In the genomic region with DNA sequence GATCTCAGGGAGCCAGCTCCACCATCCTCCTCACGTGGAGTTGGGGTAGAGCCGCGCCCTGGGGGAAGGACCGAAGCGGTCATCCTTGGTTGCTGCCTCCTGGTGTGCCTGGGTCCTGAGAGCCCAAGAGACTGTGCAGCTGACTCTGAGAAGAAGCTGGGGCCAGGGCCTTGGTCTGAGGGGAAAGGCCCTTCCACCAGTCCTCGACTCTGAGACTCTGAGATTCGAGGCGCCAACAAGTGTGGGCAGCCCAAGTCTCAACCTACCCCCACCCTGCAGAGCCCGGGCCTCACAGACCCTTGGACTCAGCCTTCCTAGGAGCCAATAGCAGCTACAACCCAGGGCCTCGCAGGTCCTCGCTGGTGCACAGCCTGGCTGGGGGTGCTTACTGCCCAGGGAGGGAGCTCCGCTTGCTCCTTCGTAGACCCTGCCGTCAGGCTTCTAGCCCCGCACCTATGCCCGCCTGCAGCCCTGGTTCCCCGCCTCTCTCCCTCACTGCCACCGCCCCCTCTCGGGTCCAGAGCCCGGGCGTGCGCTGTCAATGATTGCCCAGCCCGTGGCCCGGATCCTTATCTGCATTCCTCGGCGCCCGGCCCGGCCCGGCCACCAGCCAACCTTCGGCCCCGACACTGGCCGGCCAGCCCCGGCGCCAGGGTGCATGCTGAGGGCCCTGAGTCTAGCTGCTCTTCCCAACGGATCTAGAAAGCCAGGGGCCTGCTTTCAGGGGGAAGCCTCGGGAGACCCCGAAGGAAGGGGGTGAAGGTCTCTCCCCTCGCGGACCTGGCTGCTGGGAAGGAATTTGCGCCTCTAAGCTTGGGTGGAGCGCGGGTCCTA, we compare ENCODE assay signal across 8 cellular contexts. TPM values are rescaled to one million over a fixed set of nuclear protein-coding genes. Genes with fewer than 3 reads are reported as not detected.
DNase-seq lines count a peak whose midpoint lies in the region; ATAC-seq, FAIRE-seq and TF ChIP-seq lines count a peak whose summit lies in the region.

No MANE protein-coding gene starts in this region.

- peaks cover 45% of the 10 kb centered on the region for H3K4me1 ChIP-seq in body of pancreas
- H3K4me1 ChIP-seq in mesendoderm (ENCODE audit: control insufficient read depth, low read depth, low read length), result no peaks in the 10 kb centered on the region

- H3K27me3 ChIP-seq in body of pancreas (peaks cover 5 to 28% of the 10 kb centered on the region in 2 donors), mesendoderm (ENCODE audit: insufficient read depth, low read length, poor library complexity) (peaks cover 66% of the 10 kb centered on the region)

- H3K79me1 ChIP-seq in mesendoderm (ENCODE audit: low read length), result no peaks in the 10 kb centered on the region

- no peak for TF ChIP-seq CTCF in body of pancreas (IDR thresholded peaks at IDR 0.05)

- H3K9me3 ChIP-seq in body of pancreas, result no peaks in the 10 kb centered on the region

- ATAC-seq in body of pancreas, result peak; percentile 90

- TF ChIP-seq POLR2A in body of pancreas (IDR thresholded peaks at IDR 0.05) (no peak), GM12892 (IDR thresholded peaks at IDR 0.05; ENCODE audit: low read depth, low read length) (no peak)

- no peak overlapping the region for H2AK5ac ChIP-seq in mesendoderm (ENCODE audit: low read length)

- H3K9ac ChIP-seq in mesendoderm (ENCODE audit: low read length), result no peak overlapping the region

- no peaks in the 10 kb centered on the region for H3K79me2 ChIP-seq in mesendoderm (ENCODE audit: control insufficient read depth, insufficient read depth, low read length)

- no peak overlapping the region for H3K23ac ChIP-seq in mesendoderm (ENCODE audit: low read length)

- H2BK5ac ChIP-seq in mesendoderm (ENCODE audit: low read length), result no peak overlapping the region

- no peak overlapping the region for H2BK120ac ChIP-seq in mesendoderm (ENCODE audit: low read depth, low read length)

- H3K27ac ChIP-seq in body of pancreas (no peak overlapping the region), mesendoderm (ENCODE audit: low read depth, low read length) (no peak overlapping the region)

- H4K8ac ChIP-seq in mesendoderm (ENCODE audit: low read depth, low read length), result no peak overlapping the region

- DNase-seq in stimulated activated CD4-positive, alpha-beta T cell treated with anti-CD3 and anti-CD28 coated beads, Interleukin-15, amount 100 ng/mL, for 24 hours, result peak; percentile 15
- no peak for DNase-seq in stimulated activated CD4-positive, alpha-beta T cell treated with anti-CD3 and anti-CD28 coated beads, Interleukin-2, amount 100 ng/mL, for 48 hours
- peak; percentile 86 to 92 (median 88) for DNase-seq in body of pancreas
- DNase-seq in mesendoderm, result peak; percentile 22
- DNase-seq in GF-D8 (lab: John Stamatoyannopoulos, UW), result no peak
- no peak for DNase-seq in GM12892 (ENCODE audit: insufficient read length)
- DNase-seq in COR-L47 (lab: John Stamatoyannopoulos, UW), result no peak
- no peak for DNase-seq in NOMO-1 (lab: John Stamatoyannopoulos, UW; ENCODE audit: unreplicated experiment in 2 of 2)

- H3K4ac ChIP-seq in mesendoderm (ENCODE audit: low read depth, low read length), result no peak overlapping the region

- no peak for FAIRE-seq in GM12892 (lab: Jason Lieb, UNC)

- no peak overlapping the region for H3K56ac ChIP-seq in mesendoderm (ENCODE audit: low read length)

- H4K5ac ChIP-seq in mesendoderm (ENCODE audit: low read length), result no peak overlapping the region

- 3 to 5% methylated on average over 18 to 40 of the region's 42 CpGs for WGBS in body of pancreas, 2 donors
- WGBS in mesendoderm (ENCODE audit: extremely low coverage, insufficient coverage, low lambda C conversion rate), result no CpG with 5 or more reads among the region's 42 CpGs

- H3K4me2 ChIP-seq in mesendoderm (ENCODE audit: low read length), result no peak overlapping the region

- H3K18ac ChIP-seq in mesendoderm (ENCODE audit: low read length), result no peak overlapping the region

- H3K36me3 ChIP-seq in body of pancreas (replicated peaks in 1 of 2; ENCODE audit: insufficient read depth in 1 of 2, low read depth in 2 of 2), result no peaks in the 10 kb centered on the region
- no peaks in the 10 kb centered on the region for H3K36me3 ChIP-seq in mesendoderm (ENCODE audit: control insufficient read depth, insufficient read depth, low read length)

- intact Hi-C loops in body of pancreas (cut with DNase I), result loop anchor here (5.0 kb wide), 3 partner anchors 59 to 244 kb away; no protein-coding TSS in a partner anchor

- no peak overlapping the region for H2BK15ac ChIP-seq in mesendoderm (replicated peaks; ENCODE audit: low read depth)

- no peak overlapping the region for H3K4me3 ChIP-seq in body of pancreas
- no peak overlapping the region for H3K4me3 ChIP-seq in mesendoderm (ENCODE audit: low read length)

RNA-seq across cellular contexts. Expression of gene IHH, which starts 2.0 kb away (rescaled TPM):
- total RNA-seq in body of pancreas, result 1 to 10 TPM in 1 of 2 donors, not detected in 1; 1.0 TPM
- polyA plus RNA-seq in mesendoderm (2013, experiment 1 of 2), result 0.01 TPM
- polyA plus RNA-seq in mesendoderm (2013, experiment 2 of 2), result 0.06 TPM
- not detected for polyA plus RNA-seq in GM12892 (2012; ENCODE audit: missing spikeins)

RNA-seq across cellular contexts. Expression of gene CFAP65, which starts 17.4 kb away (rescaled TPM):
- total RNA-seq in body of pancreas, result not detected
- polyA plus RNA-seq in mesendoderm (2013, experiment 1 of 2), result 0.22 TPM
- 0.18 TPM for polyA plus RNA-seq in mesendoderm (2013, experiment 2 of 2)
- polyA plus RNA-seq in GM12892 (2012; ENCODE audit: missing spikeins), result not detected

Comparison
In these comparisons a context has a peak if more than half of its experiments do, and no peak if none do; other contexts are left out.
1. DNase-seq: peak in stimulated activated CD4-positive, alpha-beta T cell treated with anti-CD3 and anti-CD28 coated beads, Interleukin-15, amount 100 ng/mL, for 24 hours (single experiment), body of pancreas (4 of 4) and mesendoderm (single experiment); none in stimulated activated CD4-positive, alpha-beta T cell treated with anti-CD3 and anti-CD28 coated beads, Interleukin-2, amount 100 ng/mL, for 48 hours (0 of 2), GF-D8 (single experiment), GM12892 (single experiment), COR-L47 (single experiment) and NOMO-1 (0 of 2).